Comparison of ENCODE assay signal across 1 cellular context in the genomic region with DNA sequence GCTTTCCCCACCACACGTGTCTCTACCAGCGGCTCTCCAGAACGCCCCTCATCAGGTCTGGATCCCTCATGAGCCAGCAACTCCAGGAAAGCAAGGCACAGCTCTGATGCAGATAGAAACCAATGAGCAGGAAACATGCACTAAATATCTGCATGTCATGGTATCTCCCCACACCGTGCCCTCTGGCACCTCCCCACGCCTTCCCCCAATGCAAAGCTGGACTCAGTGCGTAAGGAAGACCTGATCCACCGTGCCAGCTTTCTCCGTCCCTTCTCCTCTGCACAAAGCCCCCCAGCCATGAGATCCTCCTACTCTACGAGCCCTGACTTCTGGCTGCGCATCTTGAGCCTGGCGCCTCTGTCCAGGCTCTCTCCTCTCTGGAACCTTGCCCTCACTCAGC.
TF ChIP-seq lines count a peak whose summit lies in the region.

No MANE protein-coding gene starts in this region.

TF ChIP-seq in H1, 55 proteins besides CTCF, POLR2A, EP300 and RAD21:
- no peak for TF ChIP-seq CBX5 (IDR thresholded peaks at IDR 0.05; ENCODE audit: low read depth, low read length)
- no peak for TF ChIP-seq FOSL1 (IDR thresholded peaks at IDR 0.05; ENCODE audit: insufficient read depth, low read depth, low read length)
- TF ChIP-seq CREB1 (IDR thresholded peaks at IDR 0.05), result no peak
- TF ChIP-seq, protein P1, sequence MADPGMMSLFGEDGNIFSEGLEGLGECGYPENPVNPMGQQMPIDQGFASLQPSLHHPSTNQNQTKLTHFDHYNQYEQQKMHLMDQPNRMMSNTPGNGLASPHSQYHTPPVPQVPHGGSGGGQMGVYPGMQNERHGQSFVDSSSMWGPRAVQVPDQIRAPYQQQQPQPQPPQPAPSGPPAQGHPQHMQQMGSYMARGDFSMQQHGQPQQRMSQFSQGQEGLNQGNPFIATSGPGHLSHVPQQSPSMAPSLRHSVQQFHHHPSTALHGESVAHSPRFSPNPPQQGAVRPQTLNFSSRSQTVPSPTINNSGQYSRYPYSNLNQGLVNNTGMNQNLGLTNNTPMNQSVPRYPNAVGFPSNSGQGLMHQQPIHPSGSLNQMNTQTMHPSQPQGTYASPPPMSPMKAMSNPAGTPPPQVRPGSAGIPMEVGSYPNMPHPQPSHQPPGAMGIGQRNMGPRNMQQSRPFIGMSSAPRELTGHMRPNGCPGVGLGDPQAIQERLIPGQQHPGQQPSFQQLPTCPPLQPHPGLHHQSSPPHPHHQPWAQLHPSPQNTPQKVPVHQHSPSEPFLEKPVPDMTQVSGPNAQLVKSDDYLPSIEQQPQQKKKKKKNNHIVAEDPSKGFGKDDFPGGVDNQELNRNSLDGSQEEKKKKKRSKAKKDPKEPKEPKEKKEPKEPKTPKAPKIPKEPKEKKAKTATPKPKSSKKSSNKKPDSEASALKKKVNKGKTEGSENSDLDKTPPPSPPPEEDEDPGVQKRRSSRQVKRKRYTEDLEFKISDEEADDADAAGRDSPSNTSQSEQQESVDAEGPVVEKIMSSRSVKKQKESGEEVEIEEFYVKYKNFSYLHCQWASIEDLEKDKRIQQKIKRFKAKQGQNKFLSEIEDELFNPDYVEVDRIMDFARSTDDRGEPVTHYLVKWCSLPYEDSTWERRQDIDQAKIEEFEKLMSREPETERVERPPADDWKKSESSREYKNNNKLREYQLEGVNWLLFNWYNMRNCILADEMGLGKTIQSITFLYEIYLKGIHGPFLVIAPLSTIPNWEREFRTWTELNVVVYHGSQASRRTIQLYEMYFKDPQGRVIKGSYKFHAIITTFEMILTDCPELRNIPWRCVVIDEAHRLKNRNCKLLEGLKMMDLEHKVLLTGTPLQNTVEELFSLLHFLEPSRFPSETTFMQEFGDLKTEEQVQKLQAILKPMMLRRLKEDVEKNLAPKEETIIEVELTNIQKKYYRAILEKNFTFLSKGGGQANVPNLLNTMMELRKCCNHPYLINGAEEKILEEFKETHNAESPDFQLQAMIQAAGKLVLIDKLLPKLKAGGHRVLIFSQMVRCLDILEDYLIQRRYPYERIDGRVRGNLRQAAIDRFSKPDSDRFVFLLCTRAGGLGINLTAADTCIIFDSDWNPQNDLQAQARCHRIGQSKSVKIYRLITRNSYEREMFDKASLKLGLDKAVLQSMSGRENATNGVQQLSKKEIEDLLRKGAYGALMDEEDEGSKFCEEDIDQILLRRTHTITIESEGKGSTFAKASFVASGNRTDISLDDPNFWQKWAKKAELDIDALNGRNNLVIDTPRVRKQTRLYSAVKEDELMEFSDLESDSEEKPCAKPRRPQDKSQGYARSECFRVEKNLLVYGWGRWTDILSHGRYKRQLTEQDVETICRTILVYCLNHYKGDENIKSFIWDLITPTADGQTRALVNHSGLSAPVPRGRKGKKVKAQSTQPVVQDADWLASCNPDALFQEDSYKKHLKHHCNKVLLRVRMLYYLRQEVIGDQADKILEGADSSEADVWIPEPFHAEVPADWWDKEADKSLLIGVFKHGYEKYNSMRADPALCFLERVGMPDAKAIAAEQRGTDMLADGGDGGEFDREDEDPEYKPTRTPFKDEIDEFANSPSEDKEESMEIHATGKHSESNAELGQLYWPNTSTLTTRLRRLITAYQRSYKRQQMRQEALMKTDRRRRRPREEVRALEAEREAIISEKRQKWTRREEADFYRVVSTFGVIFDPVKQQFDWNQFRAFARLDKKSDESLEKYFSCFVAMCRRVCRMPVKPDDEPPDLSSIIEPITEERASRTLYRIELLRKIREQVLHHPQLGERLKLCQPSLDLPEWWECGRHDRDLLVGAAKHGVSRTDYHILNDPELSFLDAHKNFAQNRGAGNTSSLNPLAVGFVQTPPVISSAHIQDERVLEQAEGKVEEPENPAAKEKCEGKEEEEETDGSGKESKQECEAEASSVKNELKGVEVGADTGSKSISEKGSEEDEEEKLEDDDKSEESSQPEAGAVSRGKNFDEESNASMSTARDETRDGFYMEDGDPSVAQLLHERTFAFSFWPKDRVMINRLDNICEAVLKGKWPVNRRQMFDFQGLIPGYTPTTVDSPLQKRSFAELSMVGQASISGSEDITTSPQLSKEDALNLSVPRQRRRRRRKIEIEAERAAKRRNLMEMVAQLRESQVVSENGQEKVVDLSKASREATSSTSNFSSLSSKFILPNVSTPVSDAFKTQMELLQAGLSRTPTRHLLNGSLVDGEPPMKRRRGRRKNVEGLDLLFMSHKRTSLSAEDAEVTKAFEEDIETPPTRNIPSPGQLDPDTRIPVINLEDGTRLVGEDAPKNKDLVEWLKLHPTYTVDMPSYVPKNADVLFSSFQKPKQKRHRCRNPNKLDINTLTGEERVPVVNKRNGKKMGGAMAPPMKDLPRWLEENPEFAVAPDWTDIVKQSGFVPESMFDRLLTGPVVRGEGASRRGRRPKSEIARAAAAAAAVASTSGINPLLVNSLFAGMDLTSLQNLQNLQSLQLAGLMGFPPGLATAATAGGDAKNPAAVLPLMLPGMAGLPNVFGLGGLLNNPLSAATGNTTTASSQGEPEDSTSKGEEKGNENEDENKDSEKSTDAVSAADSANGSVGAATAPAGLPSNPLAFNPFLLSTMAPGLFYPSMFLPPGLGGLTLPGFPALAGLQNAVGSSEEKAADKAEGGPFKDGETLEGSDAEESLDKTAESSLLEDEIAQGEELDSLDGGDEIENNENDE (IDR thresholded peaks at IDR 0.05; ENCODE audit: insufficient replicate concordance, low read length), result no peak
- TF ChIP-seq, protein P2, sequence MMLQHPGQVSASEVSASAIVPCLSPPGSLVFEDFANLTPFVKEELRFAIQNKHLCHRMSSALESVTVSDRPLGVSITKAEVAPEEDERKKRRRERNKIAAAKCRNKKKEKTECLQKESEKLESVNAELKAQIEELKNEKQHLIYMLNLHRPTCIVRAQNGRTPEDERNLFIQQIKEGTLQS (IDR thresholded peaks at IDR 0.05; ENCODE audit: insufficient read depth, low read depth, low read length), result no peak
- no peak for TF ChIP-seq BRCA1 (IDR thresholded peaks at IDR 0.05; ENCODE audit: low read depth, low read length)
- TF ChIP-seq TAF1 (IDR thresholded peaks at IDR 0.05; ENCODE audit: low read depth, low read length), result no peak
- TF ChIP-seq NANOG (IDR thresholded peaks at IDR 0.05; ENCODE audit: insufficient read depth, low read depth, low read length, poor library complexity, severe bottlenecking), result no peak
- TF ChIP-seq BACH1 (IDR thresholded peaks at IDR 0.05; ENCODE audit: low read length), result no peak
- TF ChIP-seq RFX5 (IDR thresholded peaks at IDR 0.05; ENCODE audit: borderline replicate concordance, low read depth, low read length), result no peak
- no peak for TF ChIP-seq HDAC6 (IDR thresholded peaks at IDR 0.05; ENCODE audit: low read depth, low read length)
- no peak for TF ChIP-seq HDAC2 (IDR thresholded peaks at IDR 0.05; ENCODE audit: borderline replicate concordance in 1 of 2, low read depth in 2 of 2, low read length in 2 of 2)
